ENCODE assay signal across 15 cellular contexts in genomic region chr5:39201795-39202593, GRCh38. TPM values are rescaled to one million over a fixed set of nuclear protein-coding genes. Genes with fewer than 3 reads are reported as not detected.
DNase-seq lines count a peak whose midpoint lies in the region; ATAC-seq lines count a peak whose summit lies in the region.
"Had no signal": no experiment of that assay in that cellular context is flagged by ENCODE, and none has a peak within 500 bp of the region (broad histone marks: within the 10 kb centered on the region; RNA-seq: fewer than 3 reads in every experiment).

No MANE protein-coding gene starts in this region.

- no peaks in the 10 kb centered on the region for H3K79me2 ChIP-seq in GM23248 (ENCODE audit: insufficient read depth)

- H3K9me2 ChIP-seq in GM23248 (ENCODE audit: insufficient read depth) = no peaks in the 10 kb centered on the region

- no peaks in the 10 kb centered on the region for H3K9me3 Mint-ChIP-seq in activated CD4-positive, alpha-beta T cell treated with anti-CD3 and anti-CD28 coated beads, Interleukin-2, amount 10 ng/mL, durations not matched to agents 24 days and 14 days
- no peaks in the 10 kb centered on the region for H3K9me3 Mint-ChIP-seq in effector memory CD8-positive, alpha-beta T cell
- H3K9me3 Mint-ChIP-seq in stimulated activated effector memory CD8-positive, alpha-beta T cell treated with anti-CD3 and anti-CD28 coated beads, Interleukin-12 subunit alpha, Interleukin-12 subunit beta, amount 100 ng/mL, for 72 hours = no peaks in the 10 kb centered on the region
- H3K9me3 Mint-ChIP-seq: stimulated activated memory B cell treated with anti-CD40 and anti-IgM and Interleukin-4, amounts not matched to agents 10 μg/mL and 1 μg/mL and 100 μg/mL, for 72 hours had no signal

- peaks cover 12% of the 10 kb centered on the region for H3K36me3 Mint-ChIP-seq in activated CD4-positive, alpha-beta T cell treated with anti-CD3 and anti-CD28 coated beads, Interleukin-2, amount 10 ng/mL, durations not matched to agents 24 days and 14 days (ENCODE audit: low read depth)
- peaks cover 17% of the 10 kb centered on the region for H3K36me3 Mint-ChIP-seq in effector memory CD8-positive, alpha-beta T cell (ENCODE audit: insufficient read depth)
- peaks cover 12% of the 10 kb centered on the region for H3K36me3 Mint-ChIP-seq in stimulated activated effector memory CD8-positive, alpha-beta T cell treated with anti-CD3 and anti-CD28 coated beads, Interleukin-12 subunit alpha, Interleukin-12 subunit beta, amount 100 ng/mL, for 72 hours
- H3K36me3 Mint-ChIP-seq: stimulated activated memory B cell treated with anti-CD40 and anti-IgM and Interleukin-4, amounts not matched to agents 10 μg/mL and 1 μg/mL and 100 μg/mL, for 72 hours had no signal

- H3K9me3 ChIP-seq in SJSA1 (replicated peaks) (no peaks in the 10 kb centered on the region), GM23248 (ENCODE audit: low read depth) (no peaks in the 10 kb centered on the region)

- H3F3A ChIP-seq in GM23248 (ENCODE audit: insufficient read depth) = peaks cover 5% of the 10 kb centered on the region

- DNase-seq in activated CD4-positive, alpha-beta T cell treated with anti-CD3 and anti-CD28 coated beads, Interleukin-2, amount 10 ng/mL, durations not matched to agents 24 days and 14 days = peak; percentile 72
- no peak for DNase-seq in activated CD4-positive, alpha-beta T cell treated with anti-CD3 and anti-CD28 coated beads for 4 hours
- DNase-seq in SJSA1 (ENCODE audit: low read depth in 1 of 2, low spot score in 2 of 2) (no peak), GM23248 (no peak), sciatic nerve (ENCODE audit: low spot score) (no peak)
- DNase-seq in effector memory CD8-positive, alpha-beta T cell = no peak
- no peak for DNase-seq in stimulated activated effector memory CD8-positive, alpha-beta T cell treated with anti-CD3 and anti-CD28 coated beads, Interleukin-12 subunit alpha, Interleukin-12 subunit beta, amount 100 ng/mL, for 72 hours (ENCODE audit: low spot score in 2 of 2)
- DNase-seq: caudate nucleus; KBM-7; kidney glomerular epithelial cell; stimulated activated CD4-positive, alpha-beta T cell treated with anti-CD3 and anti-CD28 coated beads, Interleukin-4, amount 100 ng/mL, for 4 hours had no signal

- peaks cover 47% of the 10 kb centered on the region for H3K4me1 Mint-ChIP-seq in activated CD4-positive, alpha-beta T cell treated with anti-CD3 and anti-CD28 coated beads, Interleukin-2, amount 10 ng/mL, durations not matched to agents 24 days and 14 days
- H3K4me1 Mint-ChIP-seq in effector memory CD8-positive, alpha-beta T cell (ENCODE audit: low read depth in 2 of 2) = peaks cover 46 to 68% of the 10 kb centered on the region in 2 donors
- H3K4me1 Mint-ChIP-seq in stimulated activated effector memory CD8-positive, alpha-beta T cell treated with anti-CD3 and anti-CD28 coated beads, Interleukin-12 subunit alpha, Interleukin-12 subunit beta, amount 100 ng/mL, for 72 hours = peaks cover 58% of the 10 kb centered on the region

- peaks cover 51% of the 10 kb centered on the region for H3K4me1 ChIP-seq in SJSA1 (replicated peaks)
- peaks cover 7% of the 10 kb centered on the region for H3K4me1 ChIP-seq in GM23248 (ENCODE audit: insufficient read depth)

- H3K4me2 ChIP-seq in GM23248 (ENCODE audit: unreplicated experiment) = no peak overlapping the region

- peak overlapping the region; percentile 90 for H3K4me3 Mint-ChIP-seq in activated CD4-positive, alpha-beta T cell treated with anti-CD3 and anti-CD28 coated beads, Interleukin-2, amount 10 ng/mL, durations not matched to agents 24 days and 14 days
- H3K4me3 Mint-ChIP-seq in effector memory CD8-positive, alpha-beta T cell = peak overlapping the region; percentile 83 to 88
- H3K4me3 Mint-ChIP-seq in stimulated activated effector memory CD8-positive, alpha-beta T cell treated with anti-CD3 and anti-CD28 coated beads, Interleukin-12 subunit alpha, Interleukin-12 subunit beta, amount 100 ng/mL, for 72 hours = peak overlapping the region; percentile 85
- H3K4me3 Mint-ChIP-seq: stimulated activated memory B cell treated with anti-CD40 and anti-IgM and Interleukin-4, amounts not matched to agents 10 μg/mL and 1 μg/mL and 100 μg/mL, for 72 hours had no signal

- H3K36me3 ChIP-seq in SJSA1 (no peaks in the 10 kb centered on the region), GM23248 (ENCODE audit: low read depth) (no peaks in the 10 kb centered on the region)

- in situ Hi-C loops in GM23248 (cut with MboI) = loop anchor here (25.0 kb wide), 1 partner anchor 360 kb away; no protein-coding TSS in a partner anchor

- H3K27me3 Mint-ChIP-seq in activated CD4-positive, alpha-beta T cell treated with anti-CD3 and anti-CD28 coated beads, Interleukin-2, amount 10 ng/mL, durations not matched to agents 24 days and 14 days = no peaks in the 10 kb centered on the region
- no peaks in the 10 kb centered on the region for H3K27me3 Mint-ChIP-seq in effector memory CD8-positive, alpha-beta T cell

- intact Hi-C loops in activated CD4-positive, alpha-beta T cell treated with anti-CD3 and anti-CD28 coated beads, Interleukin-2, amount 10 ng/mL, durations not matched to agents 24 days and 14 days (cut with micrococcal nuclease) = loop anchor here (1.0 to 5.0 kb wide), 6 partner anchors 8 to 1480 kb away; no protein-coding TSS in a partner anchor
- intact Hi-C loops in sciatic nerve (cut with DNase I) = no loop called here

- H2AFZ ChIP-seq in GM23248 = no peak overlapping the region

- 93 to 96% methylated on average over 11 of the region's 11 CpGs for WGBS in GM23248 (ENCODE audit: low coverage in 1 of 2, low lambda C conversion rate in 2 of 2, missing lambda C conversion rate in 2 of 2), 2 experiments

- H3K27ac Mint-ChIP-seq in activated CD4-positive, alpha-beta T cell treated with anti-CD3 and anti-CD28 coated beads, Interleukin-2, amount 10 ng/mL, durations not matched to agents 24 days and 14 days = peak overlapping the region; percentile 90
- H3K27ac Mint-ChIP-seq in effector memory CD8-positive, alpha-beta T cell = peak overlapping the region; percentile 87 to 95
- peak overlapping the region; percentile 98 for H3K27ac Mint-ChIP-seq in stimulated activated effector memory CD8-positive, alpha-beta T cell treated with anti-CD3 and anti-CD28 coated beads, Interleukin-12 subunit alpha, Interleukin-12 subunit beta, amount 100 ng/mL, for 72 hours
- H3K27ac Mint-ChIP-seq: stimulated activated memory B cell treated with anti-CD40 and anti-IgM and Interleukin-4, amounts not matched to agents 10 μg/mL and 1 μg/mL and 100 μg/mL, for 72 hours had no signal

- ATAC-seq in effector memory CD8-positive, alpha-beta T cell (replicated peaks) = no peak
- no peak for ATAC-seq in stimulated activated effector memory CD8-positive, alpha-beta T cell treated with anti-CD3 and anti-CD28 coated beads, Interleukin-12 subunit alpha, Interleukin-12 subunit beta, amount 100 ng/mL, for 72 hours
- no peak for ATAC-seq in GM18517 (IDR thresholded peaks at IDR 0.05; ENCODE audit: unreplicated experiment)
- no peak for ATAC-seq in sciatic nerve
- ATAC-seq: stimulated activated memory B cell treated with anti-CD40 and anti-IgM and Interleukin-4, amounts not matched to agents 10 μg/mL and 1 μg/mL and 100 μg/mL, for 72 hours had no signal

- H3K4me3 ChIP-seq in SJSA1 (no peak overlapping the region), GM23248 (no peak overlapping the region)

- H4K20me1 ChIP-seq in GM23248 (ENCODE audit: insufficient read depth) = no peaks in the 10 kb centered on the region

- H3K27me3 ChIP-seq in SJSA1 (replicated peaks) (no peaks in the 10 kb centered on the region), GM23248 (replicated peaks; ENCODE audit: insufficient read depth) (no peaks in the 10 kb centered on the region)

- H3K27ac ChIP-seq in SJSA1 (peak overlapping the region; percentile 64), GM23248 (no peak overlapping the region)

- H3K9ac ChIP-seq in GM23248 = no peak overlapping the region

RNA-seq across cellular contexts. Expression of gene FYB1, which starts 17.4 kb away (rescaled TPM):
- total RNA-seq in activated CD4-positive, alpha-beta T cell treated with anti-CD3 and anti-CD28 coated beads, Interleukin-2, amount 10 ng/mL, durations not matched to agents 24 days and 14 days = 84.9 and 93.7 TPM in 2 replicates
- total RNA-seq in SJSA1 (2014; rRNA removed; shearing (Covaris generic)) = 0.34 and 0.68 TPM in 2 replicates
- total RNA-seq in GM23248 (2014; rRNA removed; shearing (Covaris generic)) = under 0.01 TPM in 1 of 2 replicates, not detected in the other
- polyA plus RNA-seq in GM23248 (2016; fragmentation: Nextera tagmentation; extraction: Ambion mirVana) = 0.08 and 0.11 TPM in 2 replicates
- 31.3 TPM for total RNA-seq in sciatic nerve
- total RNA-seq: H1, myocyte had no signal
- polyA plus RNA-seq: H1 had no signal

Comparison
In these comparisons a context has a peak if more than half of its experiments do, and no peak if none do; other contexts are left out.
1. RNA of gene FYB1, which starts 17.4 kb away (total RNA-seq): 84.9 to 93.7 TPM in activated CD4-positive, alpha-beta T cell treated with anti-CD3 and anti-CD28 coated beads, Interleukin-2, amount 10 ng/mL, durations not matched to agents 24 days and 14 days and 31.3 TPM in sciatic nerve (single experiment); 0.34 to 0.68 TPM in SJSA1 and under 0.01 TPM in GM23248; every median in the first group is over 10 times any median in the second.
2. Peak in every context shown above with its lines, with median percentiles within 50 percentile points of each other: H3K27ac Mint-ChIP-seq and H3K4me3 Mint-ChIP-seq.